Comparison of ENCODE assay signal across 26 cellular contexts in the genomic region with DNA sequence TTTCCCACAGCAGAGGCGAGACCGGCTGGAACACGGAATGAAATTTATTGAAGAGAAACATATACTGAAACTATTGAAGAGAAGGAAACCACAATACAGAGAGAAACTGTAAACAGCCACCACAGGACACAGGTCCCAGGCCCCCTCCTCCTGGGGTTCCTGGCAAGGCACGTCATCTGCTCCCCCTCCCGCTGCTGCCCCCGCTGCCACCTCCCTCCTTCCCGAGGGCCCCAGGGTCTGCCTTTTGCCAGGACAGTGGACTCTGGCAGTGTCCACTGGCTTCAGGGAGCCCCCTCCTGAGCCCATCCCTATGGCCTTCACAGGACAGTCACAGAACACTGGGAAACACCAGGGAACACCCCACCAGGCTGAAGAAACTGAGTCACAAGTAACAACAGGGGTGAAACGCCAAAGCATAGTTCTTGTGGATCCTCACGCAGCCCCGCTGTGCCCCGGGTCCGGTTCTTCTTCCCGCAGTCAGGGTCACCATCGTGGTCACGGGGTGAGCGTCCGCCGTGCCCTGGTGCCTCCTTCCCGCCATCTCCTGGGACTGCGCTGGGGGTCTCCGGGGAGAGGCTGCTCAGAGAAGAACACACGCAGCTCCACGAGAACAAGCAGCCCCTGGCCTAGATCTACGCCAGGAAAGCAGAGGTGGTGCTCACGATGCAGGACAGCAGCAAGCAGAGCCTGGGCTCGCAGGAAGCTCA. TPM values are rescaled to one million over a fixed set of nuclear protein-coding genes. Genes with fewer than 3 reads are reported as not detected.
DNase-seq lines count a peak whose midpoint lies in the region; ATAC-seq lines count a peak whose summit lies in the region.
"Had no signal": no experiment of that assay in that cellular context is flagged by ENCODE, and none has a peak within 500 bp of the region (broad histone marks: within the 10 kb centered on the region; RNA-seq: fewer than 3 reads in every experiment).

No MANE protein-coding gene starts in this region.

- H3K9me3 ChIP-seq in T-helper 17 cell (ENCODE audit: control insufficient read depth, low read length, poor library complexity, severe bottlenecking) = no peaks in the 10 kb centered on the region
- H3K9me3 ChIP-seq: A549, Caco-2 had no signal

- H3K4me3 Mint-ChIP-seq in activated naive CD4-positive, alpha-beta T cell treated with anti-CD3 and anti-CD28 coated beads, Interleukin-2, amount 10 ng/mL, durations not matched to agents 7 days and 5 days = no peak overlapping the region
- peak overlapping the region; percentile 46 for H3K4me3 Mint-ChIP-seq in T-helper 17 cell
- H3K4me3 Mint-ChIP-seq: CD8-positive, alpha-beta T cell; H9 had no signal

- DNase-seq in activated naive CD4-positive, alpha-beta T cell treated with anti-CD3 and anti-CD28 coated beads, Interleukin-2, amount 10 ng/mL, durations not matched to agents 7 days and 5 days = peak; percentile 25
- no peak for DNase-seq in activated naive CD4-positive, alpha-beta T cell treated with anti-CD3 and anti-CD28 coated beads, Interleukin-2, amount 50 U/mL, for 72 hours (ENCODE audit: low spot score in 2 of 2)
- DNase-seq in T-helper 17 cell (no peak), posterior vena cava (ENCODE audit: low spot score) (peak; percentile 48), NCI-H345 treated with DMSO at 0.1 percent for 48 hours (lab: John Stamatoyannopoulos, UW; ENCODE audit: unreplicated experiment) (no peak)
- DNase-seq: AML-193; Caco-2; CD8-positive, alpha-beta T cell; GDM1; GM23248; H9; Kasumi-1; MV-4-11; NCI-H1105; NCI-H1436 treated with DMSO at 0.1 percent for 48 hours; NCI-H1930; NCI-H446 treated with DMSO at 0.1 percent for 48 hours; NCI-H526; SHP77 treated with DMSO at 0.1 percent for 48 hours had no signal

- CTCF ChIA-PET in activated naive CD4-positive, alpha-beta T cell treated with anti-CD3 and anti-CD28 coated beads, Interleukin-2, amount 10 ng/mL, durations not matched to agents 7 days and 5 days (lab: Charles Lee) = no interaction called here

- no peaks in the 10 kb centered on the region for H3K9me3 Mint-ChIP-seq in activated naive CD4-positive, alpha-beta T cell treated with anti-CD3 and anti-CD28 coated beads, Interleukin-2, amount 10 ng/mL, durations not matched to agents 7 days and 5 days
- no peaks in the 10 kb centered on the region for H3K9me3 Mint-ChIP-seq in activated naive CD4-positive, alpha-beta T cell treated with anti-CD3 and anti-CD28 coated beads, Interleukin-2, amount 50 U/mL, for 72 hours
- H3K9me3 Mint-ChIP-seq: CD8-positive, alpha-beta T cell had no signal

- peak overlapping the region; percentile 49 for H3K27ac Mint-ChIP-seq in activated naive CD4-positive, alpha-beta T cell treated with anti-CD3 and anti-CD28 coated beads, Interleukin-2, amount 10 ng/mL, durations not matched to agents 7 days and 5 days
- H3K27ac Mint-ChIP-seq in activated naive CD4-positive, alpha-beta T cell treated with anti-CD3 and anti-CD28 coated beads, Interleukin-2, amount 50 U/mL, for 72 hours = no peak overlapping the region
- H3K27ac Mint-ChIP-seq in T-helper 17 cell = no peak overlapping the region
- H3K27ac Mint-ChIP-seq: CD8-positive, alpha-beta T cell; H9 had no signal

- intact Hi-C loops in posterior vena cava (cut with DNase I) = no loop called here

- ATAC-seq in activated naive CD4-positive, alpha-beta T cell treated with anti-CD3 and anti-CD28 coated beads, Interleukin-2, amount 50 U/mL, for 72 hours = no peak
- ATAC-seq in GM18498 (IDR thresholded peaks at IDR 0.05; ENCODE audit: unreplicated experiment) (peak; percentile 69), T-helper 17 cell (peak; percentile 54), HG03460 (IDR thresholded peaks at IDR 0.05; ENCODE audit: unreplicated experiment) (no peak)
- ATAC-seq: A549; CD8-positive, alpha-beta T cell; K562; Panc1 had no signal

- H3K36me3 Mint-ChIP-seq in activated naive CD4-positive, alpha-beta T cell treated with anti-CD3 and anti-CD28 coated beads, Interleukin-2, amount 10 ng/mL, durations not matched to agents 7 days and 5 days = no peaks in the 10 kb centered on the region
- H3K36me3 Mint-ChIP-seq in activated naive CD4-positive, alpha-beta T cell treated with anti-CD3 and anti-CD28 coated beads, Interleukin-2, amount 50 U/mL, for 72 hours = no peaks in the 10 kb centered on the region
- no peaks in the 10 kb centered on the region for H3K36me3 Mint-ChIP-seq in T-helper 17 cell (ENCODE audit: low read depth)
- H3K36me3 Mint-ChIP-seq: CD8-positive, alpha-beta T cell had no signal

- peaks cover 22% of the 10 kb centered on the region for H3K4me1 Mint-ChIP-seq in activated naive CD4-positive, alpha-beta T cell treated with anti-CD3 and anti-CD28 coated beads, Interleukin-2, amount 10 ng/mL, durations not matched to agents 7 days and 5 days
- H3K4me1 Mint-ChIP-seq in T-helper 17 cell = peaks cover 13% of the 10 kb centered on the region

- peaks cover 8% of the 10 kb centered on the region for H3K27me3 Mint-ChIP-seq in activated naive CD4-positive, alpha-beta T cell treated with anti-CD3 and anti-CD28 coated beads, Interleukin-2, amount 10 ng/mL, durations not matched to agents 7 days and 5 days
- no peaks in the 10 kb centered on the region for H3K27me3 Mint-ChIP-seq in T-helper 17 cell

RNA-seq across cellular contexts. Expression of gene PNMA6E, which starts 5.4 kb away (rescaled TPM):
- total RNA-seq in activated naive CD4-positive, alpha-beta T cell treated with anti-CD3 and anti-CD28 coated beads, Interleukin-2, amount 50 U/mL, for 72 hours = not detected
- total RNA-seq in T-helper 17 cell = not detected
- not detected for total RNA-seq in posterior vena cava
- total RNA-seq: Caco-2; CD8-positive, alpha-beta T cell; GM23248; H9; K562; M059J; OCI-LY7 had no signal

RNA-seq across cellular contexts. Expression of gene ZFP92, which starts 15.5 kb away (rescaled TPM):
- 1 to 10 TPM in 1 of 2 donors, under 1 TPM in 1; 0.89 to 2.0 TPM for total RNA-seq in activated naive CD4-positive, alpha-beta T cell treated with anti-CD3 and anti-CD28 coated beads, Interleukin-2, amount 50 U/mL, for 72 hours
- total RNA-seq in T-helper 17 cell (1 to 10 TPM in 1 of 2 donors, under 1 TPM in 1; 0.50 to 1.2 TPM), posterior vena cava (under 1 TPM; 0.65 to 0.90 TPM)
- total RNA-seq: M059J had no signal

RNA-seq across cellular contexts. Expression of gene TREX2, which starts 50.1 kb away (rescaled TPM):
- 1 to 10 TPM; 1.0 to 1.6 TPM for total RNA-seq in activated naive CD4-positive, alpha-beta T cell treated with anti-CD3 and anti-CD28 coated beads, Interleukin-2, amount 50 U/mL, for 72 hours
- total RNA-seq in T-helper 17 cell (1 to 10 TPM; 2.0 to 3.3 TPM), posterior vena cava (1 to 10 TPM in 1 of 2 donors, under 1 TPM in 1; 0.48 to 1.9 TPM)

Comparison
In these comparisons a context has a peak if more than half of its experiments do, and no peak if none do; other contexts are left out.
1. DNase-seq: peak in activated naive CD4-positive, alpha-beta T cell treated with anti-CD3 and anti-CD28 coated beads, Interleukin-2, amount 10 ng/mL, durations not matched to agents 7 days and 5 days (single experiment) and posterior vena cava (single experiment); none in activated naive CD4-positive, alpha-beta T cell treated with anti-CD3 and anti-CD28 coated beads, Interleukin-2, amount 50 U/mL, for 72 hours (0 of 2), T-helper 17 cell (0 of 3) and NCI-H345 treated with DMSO at 0.1 percent for 48 hours (single experiment).
2. ATAC-seq: peak in GM18498 (single experiment) and T-helper 17 cell (single experiment); none in activated naive CD4-positive, alpha-beta T cell treated with anti-CD3 and anti-CD28 coated beads, Interleukin-2, amount 50 U/mL, for 72 hours (0 of 2) and HG03460 (single experiment).